Comparison of ENCODE assay signal across 8 cellular contexts in genomic region chr19:5789886-5790572, GRCh38. TPM values are rescaled to one million over a fixed set of nuclear protein-coding genes. Genes with fewer than 3 reads are reported as not detected.
DNase-seq lines count a peak whose midpoint lies in the region; ATAC-seq and TF ChIP-seq lines count a peak whose summit lies in the region.

No MANE protein-coding gene starts in this region.

- H3K9me3 Mint-ChIP-seq in naive B cell: peaks cover 0 to 8% (median 0%) of the 10 kb centered on the region in 7 donors

- peaks cover 0 to 31% of the 10 kb centered on the region in 2 donors for H3K36me3 Mint-ChIP-seq in naive B cell

- H3K27ac ChIP-seq in KOPT-K1 (ENCODE audit: low read depth, low read length, poor library complexity, severe bottlenecking) (peak overlapping the region; percentile 95), coronary artery (peak overlapping the region; percentile 80 to 97)

- peaks cover 20 to 28% (median 25%) of the 10 kb centered on the region in 3 donors for H3K4me1 Mint-ChIP-seq in naive B cell

- POLR2A ChIA-PET in AG04449 (lab: Yijun Ruan, JAX): interaction anchor here (0.6 to 1.3 kb wide), 3 partner anchors 8 to 71 kb away, joined by 4 read pairs; no protein-coding TSS in a partner anchor

- H3K9me3 ChIP-seq in KOPT-K1 (ENCODE audit: insufficient read depth, low read length, poor library complexity, severe bottlenecking): no peaks in the 10 kb centered on the region

- H3K4me3 ChIP-seq in AG04449 (ENCODE audit: low read depth, low read length): peak overlapping the region; percentile 99
- H3K4me3 ChIP-seq in coronary artery: peak overlapping the region; percentile 86

- DNase-seq in AG04449 (ENCODE audit: low read depth, low spot score): no peak
- DNase-seq in coronary artery (ENCODE audit: low spot score): no peak
- no peak for DNase-seq in naive B cell
- no peak for DNase-seq in middle frontal gyrus (ENCODE audit: extremely low spot score, low spot score)

- H3K36me3 ChIP-seq in KOPT-K1 (ENCODE audit: insufficient read depth, low read length): peaks cover 53% of the 10 kb centered on the region

- peaks cover 0 to 5% (median 4%) of the 10 kb centered on the region in 3 donors for H3K27me3 Mint-ChIP-seq in naive B cell

- no peak for TF ChIP-seq CTCF in AG04449 (IDR thresholded peaks at IDR 0.05; ENCODE audit: insufficient read depth, low read length, missing control alignments)
- no peak for TF ChIP-seq CTCF in coronary artery (IDR thresholded peaks at IDR 0.05)

- CTCF ChIA-PET in AG04449 (lab: Yijun Ruan, JAX): interaction anchor here (1.0 to 2.0 kb wide), 6 partner anchors 10 to 101 kb away, joined by 3 to 13 read pairs (median 5); no protein-coding TSS in a partner anchor

- H3K27ac Mint-ChIP-seq in naive B cell: peak overlapping the region; percentile 99 to 100 (median 100)

- H3K4me3 Mint-ChIP-seq in naive B cell: peak overlapping the region; percentile 93 to 100 (median 98)

- ATAC-seq in naive B cell (ENCODE audit: low read depth in 2 of 2): no peak
- ATAC-seq in HG02970 (IDR thresholded peaks at IDR 0.05; ENCODE audit: low FRiP score, unreplicated experiment): no peak
- ATAC-seq in HG03196 (IDR thresholded peaks at IDR 0.05; ENCODE audit: unreplicated experiment): no peak
- no peak for ATAC-seq in HG03432 (IDR thresholded peaks at IDR 0.05; ENCODE audit: unreplicated experiment)

RNA-seq across cellular contexts. Expression of gene DUS3L, which starts 0.9 kb away (rescaled TPM):
- 10 to 100 TPM; 27.1 to 45.2 (median 35.5) TPM for polyA plus RNA-seq in naive B cell (ENCODE audit: low read depth in 6 of 6)

RNA-seq across cellular contexts. Expression of gene PRR22, which starts 5.5 kb away (rescaled TPM):
- under 1 TPM in 3 of 6 donors, not detected in 3; 0.25 to 0.28 (median 0.25) TPM for polyA plus RNA-seq in naive B cell (ENCODE audit: low read depth in 6 of 6)

RNA-seq across cellular contexts. Expression of gene NRTN, which starts 14.8 kb away (rescaled TPM):
- polyA plus RNA-seq in naive B cell (ENCODE audit: low read depth in 6 of 6): under 1 TPM in 2 of 6 donors, not detected in 4; 0.28 to 0.29 TPM

RNA-seq across cellular contexts. Expression of gene FUT6, which starts 49.5 kb away (rescaled TPM):
- polyA plus RNA-seq in naive B cell (ENCODE audit: low read depth in 6 of 6): not detected
